1 cellular context compared by ENCODE assay signal in genomic region chrX:119605739-119606507, GRCh38.
TF ChIP-seq lines count a peak whose summit lies in the region.

TSS of gene NKRF (minus strand) at chrX:119606424.

TF ChIP-seq in HepG2, 621 proteins besides CTCF, POLR2A, EP300 and RAD21 (continued from another document):
- TF ChIP-seq, protein P1, sequence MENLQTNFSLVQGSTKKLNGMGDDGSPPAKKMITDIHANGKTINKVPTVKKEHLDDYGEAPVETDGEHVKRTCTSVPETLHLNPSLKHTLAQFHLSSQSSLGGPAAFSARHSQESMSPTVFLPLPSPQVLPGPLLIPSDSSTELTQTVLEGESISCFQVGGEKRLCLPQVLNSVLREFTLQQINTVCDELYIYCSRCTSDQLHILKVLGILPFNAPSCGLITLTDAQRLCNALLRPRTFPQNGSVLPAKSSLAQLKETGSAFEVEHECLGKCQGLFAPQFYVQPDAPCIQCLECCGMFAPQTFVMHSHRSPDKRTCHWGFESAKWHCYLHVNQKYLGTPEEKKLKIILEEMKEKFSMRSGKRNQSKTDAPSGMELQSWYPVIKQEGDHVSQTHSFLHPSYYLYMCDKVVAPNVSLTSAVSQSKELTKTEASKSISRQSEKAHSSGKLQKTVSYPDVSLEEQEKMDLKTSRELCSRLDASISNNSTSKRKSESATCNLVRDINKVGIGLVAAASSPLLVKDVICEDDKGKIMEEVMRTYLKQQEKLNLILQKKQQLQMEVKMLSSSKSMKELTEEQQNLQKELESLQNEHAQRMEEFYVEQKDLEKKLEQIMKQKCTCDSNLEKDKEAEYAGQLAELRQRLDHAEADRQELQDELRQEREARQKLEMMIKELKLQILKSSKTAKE (CRISPR knock-in tag; IDR thresholded peaks at IDR 0.05; ENCODE audit: borderline replicate concordance) = no peak
- TF ChIP-seq ISL2 (CRISPR knock-in tag; IDR thresholded peaks at IDR 0.05) (peak; percentile 32; the same call in 1 of the 2 replicates), SAFB2 (CRISPR knock-in tag; IDR thresholded peaks at IDR 0.05; ENCODE audit: borderline replicate concordance, low read depth) (no peak), KLF6 (CRISPR knock-in tag; IDR thresholded peaks at IDR 0.05) (no peak), RARG (CRISPR knock-in tag; IDR thresholded peaks at IDR 0.05; ENCODE audit: low read depth) (no peak), ZNF878 (CRISPR knock-in tag; IDR thresholded peaks at IDR 0.05) (no peak), ZNF564 (CRISPR knock-in tag; IDR thresholded peaks at IDR 0.05) (peak; percentile 12; the same call in 1 of the 2 replicates), KDM5A (IDR thresholded peaks at IDR 0.05; ENCODE audit: borderline replicate concordance, low read length) (no peak; the same call in 1 of the 2 replicates), IKZF5 (CRISPR knock-in tag; IDR thresholded peaks at IDR 0.05) (0 out of 2 replicates have a peak, but pooled peaks have one; percentile 23), MTA3 (CRISPR knock-in tag; IDR thresholded peaks at IDR 0.05) (no peak), ZNF512 (CRISPR knock-in tag; IDR thresholded peaks at IDR 0.05) (no peak), FOXP4 (CRISPR knock-in tag; IDR thresholded peaks at IDR 0.05) (no peak), U2AF1 (optimal IDR thresholded peaks at IDR 0.05; ENCODE audit: low read depth, low read length) (no peak), SAP130 (CRISPR knock-in tag; IDR thresholded peaks at IDR 0.05; ENCODE audit: low read depth) (peak; percentile 43), ZNF772 (CRISPR knock-in tag; IDR thresholded peaks at IDR 0.05) (0 out of 2 replicates have a peak, but pooled peaks have one; percentile 18), CHD4 (IDR thresholded peaks at IDR 0.05; ENCODE audit: borderline replicate concordance, low read length) (no peak), POLR2AphosphoS5 (IDR thresholded peaks at IDR 0.05; ENCODE audit: low read depth, low read length) (peak; percentile 84), DPF2 (CRISPR knock-in tag; IDR thresholded peaks at IDR 0.05; ENCODE audit: borderline replicate concordance, low read depth) (no peak), MYPOP (CRISPR knock-in tag; IDR thresholded peaks at IDR 0.05) (no peak), ATRX (CRISPR knock-in tag; IDR thresholded peaks at IDR 0.05; ENCODE audit: borderline replicate concordance) (no peak), TFDP2 (CRISPR knock-in tag; IDR thresholded peaks at IDR 0.05) (peak; percentile 68; the same call in 1 of the 2 replicates), PAX8 (CRISPR knock-in tag; IDR thresholded peaks at IDR 0.05; ENCODE audit: borderline replicate concordance) (0 out of 2 replicates have a peak, but pooled peaks have one; percentile 48), SETDB1 (CRISPR knock-in tag; IDR thresholded peaks at IDR 0.05; ENCODE audit: borderline replicate concordance) (no peak), FOSL1 (CRISPR knock-in tag; IDR thresholded peaks at IDR 0.05; ENCODE audit: borderline replicate concordance) (no peak), MIXL1 (CRISPR knock-in tag; IDR thresholded peaks at IDR 0.05) (no peak), TMF1 (CRISPR knock-in tag; IDR thresholded peaks at IDR 0.05; ENCODE audit: low read depth) (no peak), MEIS2 (CRISPR knock-in tag; IDR thresholded peaks at IDR 0.05) (no peak), MLLT10 (CRISPR knock-in tag; IDR thresholded peaks at IDR 0.05) (no peak), TIGD3 (CRISPR knock-in tag; IDR thresholded peaks at IDR 0.05; ENCODE audit: borderline replicate concordance) (no peak), ZNF607 (CRISPR knock-in tag; IDR thresholded peaks at IDR 0.05; ENCODE audit: borderline replicate concordance) (0 out of 2 replicates have a peak, but pooled peaks have one; percentile 24)
- TF ChIP-seq, protein P2, sequence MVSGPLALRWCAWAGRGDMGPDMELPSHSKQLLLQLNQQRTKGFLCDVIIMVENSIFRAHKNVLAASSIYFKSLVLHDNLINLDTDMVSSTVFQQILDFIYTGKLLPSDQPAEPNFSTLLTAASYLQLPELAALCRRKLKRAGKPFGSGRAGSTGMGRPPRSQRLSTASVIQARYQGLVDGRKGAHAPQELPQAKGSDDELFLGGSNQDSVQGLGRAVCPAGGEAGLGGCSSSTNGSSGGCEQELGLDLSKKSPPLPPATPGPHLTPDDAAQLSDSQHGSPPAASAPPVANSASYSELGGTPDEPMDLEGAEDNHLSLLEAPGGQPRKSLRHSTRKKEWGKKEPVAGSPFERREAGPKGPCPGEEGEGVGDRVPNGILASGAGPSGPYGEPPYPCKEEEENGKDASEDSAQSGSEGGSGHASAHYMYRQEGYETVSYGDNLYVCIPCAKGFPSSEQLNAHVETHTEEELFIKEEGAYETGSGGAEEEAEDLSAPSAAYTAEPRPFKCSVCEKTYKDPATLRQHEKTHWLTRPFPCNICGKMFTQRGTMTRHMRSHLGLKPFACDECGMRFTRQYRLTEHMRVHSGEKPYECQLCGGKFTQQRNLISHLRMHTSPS (CRISPR knock-in tag; IDR thresholded peaks at IDR 0.05; ENCODE audit: low read depth) = no peak
- TF ChIP-seq, protein P3, sequence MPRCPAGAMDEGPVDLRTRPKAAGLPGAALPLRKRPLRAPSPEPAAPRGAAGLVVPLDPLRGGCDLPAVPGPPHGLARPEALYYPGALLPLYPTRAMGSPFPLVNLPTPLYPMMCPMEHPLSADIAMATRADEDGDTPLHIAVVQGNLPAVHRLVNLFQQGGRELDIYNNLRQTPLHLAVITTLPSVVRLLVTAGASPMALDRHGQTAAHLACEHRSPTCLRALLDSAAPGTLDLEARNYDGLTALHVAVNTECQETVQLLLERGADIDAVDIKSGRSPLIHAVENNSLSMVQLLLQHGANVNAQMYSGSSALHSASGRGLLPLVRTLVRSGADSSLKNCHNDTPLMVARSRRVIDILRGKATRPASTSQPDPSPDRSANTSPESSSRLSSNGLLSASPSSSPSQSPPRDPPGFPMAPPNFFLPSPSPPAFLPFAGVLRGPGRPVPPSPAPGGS (CRISPR knock-in tag; IDR thresholded peaks at IDR 0.05) = peak; percentile 54; the same call in 1 of the 2 replicates
- TF ChIP-seq, protein P4, sequence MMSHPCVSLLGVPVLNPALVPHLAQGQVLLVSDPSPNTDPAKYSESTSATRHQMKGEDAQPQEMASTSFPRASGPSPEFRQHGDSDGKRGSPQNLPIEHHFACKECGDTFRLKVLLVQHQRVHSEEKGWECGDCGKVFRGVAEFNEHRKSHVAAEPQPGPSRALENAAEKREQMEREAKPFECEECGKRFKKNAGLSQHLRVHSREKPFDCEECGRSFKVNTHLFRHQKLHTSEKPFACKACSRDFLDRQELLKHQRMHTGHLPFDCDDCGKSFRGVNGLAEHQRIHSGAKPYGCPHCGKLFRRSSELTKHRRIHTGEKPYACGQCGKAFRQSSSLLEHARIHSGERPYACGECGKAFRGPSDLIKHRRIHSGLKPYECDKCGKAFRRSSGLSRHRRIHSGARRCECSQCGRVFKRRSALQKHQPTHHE (CRISPR knock-in tag; IDR thresholded peaks at IDR 0.05; ENCODE audit: borderline replicate concordance) = no peak
- TF ChIP-seq, protein P5, sequence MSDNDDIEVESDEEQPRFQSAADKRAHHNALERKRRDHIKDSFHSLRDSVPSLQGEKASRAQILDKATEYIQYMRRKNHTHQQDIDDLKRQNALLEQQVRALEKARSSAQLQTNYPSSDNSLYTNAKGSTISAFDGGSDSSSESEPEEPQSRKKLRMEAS (IDR thresholded peaks at IDR 0.05) = peak; percentile 75
